Comparison of ENCODE assay signal across 1 cellular context in genomic region chr16:85420501-85421337, GRCh38.
TF ChIP-seq lines count a peak whose summit lies in the region.

No MANE protein-coding gene starts in this region.

TF ChIP-seq in H1, 55 proteins besides CTCF, POLR2A, EP300 and RAD21 (continued from another document):
- TF ChIP-seq RNF2 (IDR thresholded peaks at IDR 0.05; ENCODE audit: borderline replicate concordance, low read depth, low read length, missing control alignments, poor library complexity, severe bottlenecking) = no peak
- no peak for TF ChIP-seq CBX8 (IDR thresholded peaks at IDR 0.05; ENCODE audit: borderline replicate concordance, low read depth, low read length)
- peak; percentile 90 for TF ChIP-seq MAX (IDR thresholded peaks at IDR 0.05)
- no peak for TF ChIP-seq ASH2L (IDR thresholded peaks at IDR 0.05; ENCODE audit: low read length)
- TF ChIP-seq E2F6 (IDR thresholded peaks at IDR 0.05) = peak; percentile 17; the same call in 1 of the 2 replicates
- peak; percentile 35 for TF ChIP-seq CTBP2 (IDR thresholded peaks at IDR 0.05; ENCODE audit: borderline replicate concordance, insufficient read depth, insufficient read length, low read length)
- TF ChIP-seq TBP (IDR thresholded peaks at IDR 0.05; ENCODE audit: low read depth, low read length) = no peak; the same call in 1 of the 2 replicates
- no peak for TF ChIP-seq ZNF274 (IDR thresholded peaks at IDR 0.05; ENCODE audit: borderline replicate concordance, extremely low read depth, low read length)
- TF ChIP-seq SIX5 (IDR thresholded peaks at IDR 0.05; ENCODE audit: low read depth, low read length) = no peak
- TF ChIP-seq PHF8 (conservative IDR thresholded peaks at IDR 0.05; ENCODE audit: low read depth, low read length) = no peak
- TF ChIP-seq BACH1 (IDR thresholded peaks at IDR 0.05; ENCODE audit: low read length) = no peak
- TF ChIP-seq TAF1 (IDR thresholded peaks at IDR 0.05; ENCODE audit: low read depth, low read length) = no peak
- peak in 1 of 2 experiments; percentile 98; a peak in 1 of 4 replicates for TF ChIP-seq HDAC2 (IDR thresholded peaks at IDR 0.05; ENCODE audit: borderline replicate concordance in 1 of 2, low read depth in 2 of 2, low read length in 2 of 2)
- peak; percentile 93 for TF ChIP-seq YY1 (IDR thresholded peaks at IDR 0.05; ENCODE audit: low read depth, low read length)
- TF ChIP-seq GTF2F1 (IDR thresholded peaks at IDR 0.05; ENCODE audit: borderline replicate concordance, low read depth, low read length) = 0 out of 2 replicates have a peak, but pooled peaks have one; percentile 24
- no peak for TF ChIP-seq CBX5 (IDR thresholded peaks at IDR 0.05; ENCODE audit: low read depth, low read length)
- 0 out of 2 replicates have a peak, but pooled peaks have one; percentile 13 for TF ChIP-seq FOSL1 (IDR thresholded peaks at IDR 0.05; ENCODE audit: insufficient read depth, low read depth, low read length)
- TF ChIP-seq KDM4A (IDR thresholded peaks at IDR 0.05; ENCODE audit: low read depth, low read length, severe bottlenecking) = no peak
- peak; percentile 66; the same call in 1 of the 2 replicates for TF ChIP-seq ATF2 (IDR thresholded peaks at IDR 0.05; ENCODE audit: low read length)
- TF ChIP-seq RXRA (IDR thresholded peaks at IDR 0.05; ENCODE audit: insufficient read depth, low read depth, low read length) = no peak
- no peak for TF ChIP-seq EZH2 (IDR thresholded peaks at IDR 0.05; ENCODE audit: low read depth, low read length, severe bottlenecking)
- peak; percentile 90 for TF ChIP-seq USF2 (IDR thresholded peaks at IDR 0.05; ENCODE audit: low read length)
- peak; percentile 89 for TF ChIP-seq ATF3 (IDR thresholded peaks at IDR 0.05; ENCODE audit: insufficient read depth, low read depth, low read length)
- TF ChIP-seq NRF1 (IDR thresholded peaks at IDR 0.05; ENCODE audit: low read depth, low read length) = no peak
- no peak for TF ChIP-seq HDAC6 (IDR thresholded peaks at IDR 0.05; ENCODE audit: low read depth, low read length)
- TF ChIP-seq RFX5 (IDR thresholded peaks at IDR 0.05; ENCODE audit: borderline replicate concordance, low read depth, low read length) = no peak
- TF ChIP-seq SAP30 (IDR thresholded peaks at IDR 0.05; ENCODE audit: insufficient read depth, insufficient replicate concordance, low read length) = no peak
- no peak for TF ChIP-seq BCL11A (IDR thresholded peaks at IDR 0.05; ENCODE audit: low read depth in 2 of 2, low read length in 2 of 2)
- no peak; the same call in 1 of the 2 replicates for TF ChIP-seq SP4 (IDR thresholded peaks at IDR 0.05; ENCODE audit: low read length)
- no peak for TF ChIP-seq POLR2AphosphoS5 (IDR thresholded peaks at IDR 0.05; ENCODE audit: low read depth, low read length)
- no peak for TF ChIP-seq CHD7 (IDR thresholded peaks at IDR 0.05; ENCODE audit: insufficient replicate concordance, low read length)
- peak; percentile 45; the same call in 1 of the 2 replicates for TF ChIP-seq JUND (IDR thresholded peaks at IDR 0.05; ENCODE audit: low read length)
- no peak for TF ChIP-seq MAFK (IDR thresholded peaks at IDR 0.05; ENCODE audit: low read depth, low read length)
- 0 out of 2 replicates have a peak, but pooled peaks have one; percentile 28 for TF ChIP-seq POU5F1 (IDR thresholded peaks at IDR 0.05; ENCODE audit: low read depth, low read length)
- TF ChIP-seq SIN3A (conservative IDR thresholded peaks at IDR 0.05 in 1 of 2, IDR thresholded peaks at IDR 0.05 in 1 of 2; ENCODE audit: low read depth in 1 of 2, low read length in 2 of 2) = peak in 1 of 2 experiments; percentile 59; a peak in 1 of 4 replicates
- TF ChIP-seq RBBP5 (IDR thresholded peaks at IDR 0.05; ENCODE audit: borderline replicate concordance, low read depth, low read length) = no peak
- TF ChIP-seq GABPA (IDR thresholded peaks at IDR 0.05; ENCODE audit: borderline replicate concordance, insufficient read depth, low read length) = peak; percentile 22; the same call in 1 of the 2 replicates
- no peak for TF ChIP-seq TCF12 (IDR thresholded peaks at IDR 0.05; ENCODE audit: low read depth, low read length)
- TF ChIP-seq SUZ12 (IDR thresholded peaks at IDR 0.05; ENCODE audit: low read length) = no peak
